In the genomic region with DNA sequence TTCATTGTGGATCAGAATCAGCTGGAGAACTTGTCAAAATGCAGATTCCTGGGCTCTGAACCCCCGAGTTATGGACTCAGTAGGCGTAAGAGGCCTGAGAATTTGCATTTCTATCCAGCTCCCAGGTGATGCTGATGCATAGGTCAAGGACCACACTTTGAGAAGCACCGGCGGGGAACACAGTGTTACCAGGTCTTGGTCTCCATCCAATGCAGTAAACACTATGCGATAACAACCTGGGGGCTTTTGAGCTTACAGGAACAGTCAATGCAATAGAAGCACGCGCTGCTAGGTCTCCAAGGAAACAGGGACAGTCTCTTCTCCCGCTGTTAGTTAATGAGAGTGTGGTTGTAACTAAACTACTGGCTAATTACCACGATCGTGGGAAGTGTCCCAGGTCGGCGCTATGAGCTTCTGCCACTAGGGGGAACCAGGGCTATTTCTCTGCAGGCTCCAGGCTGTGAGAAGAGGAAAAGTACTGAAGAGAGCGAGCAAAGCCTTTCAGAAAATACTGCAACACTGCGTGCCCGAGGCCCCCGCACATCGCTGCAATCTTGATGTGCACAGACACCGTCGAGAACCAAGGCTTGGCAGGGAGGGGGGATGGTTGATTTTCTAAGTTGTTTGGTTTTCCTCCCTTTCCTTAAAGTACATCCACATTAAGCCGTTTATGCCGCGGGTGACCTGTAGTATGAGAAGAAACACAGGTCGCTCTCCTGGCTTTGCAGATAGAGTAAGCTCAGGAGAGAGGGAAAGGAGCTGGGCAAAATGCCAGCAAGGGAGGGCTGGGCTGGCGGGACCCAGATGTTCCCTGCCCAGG, we compare ENCODE assay signal across 8 cellular contexts. TPM values are rescaled to one million over a fixed set of nuclear protein-coding genes. Genes with fewer than 3 reads are reported as not detected.
DNase-seq lines count a peak whose midpoint lies in the region; ATAC-seq and TF ChIP-seq lines count a peak whose summit lies in the region.

No MANE protein-coding gene starts in this region.

- no peaks in the 10 kb centered on the region for H3K27me3 ChIP-seq in lung (ENCODE audit: control insufficient read depth, insufficient read depth)

- H3K4me3 ChIP-seq in lung = no peak overlapping the region

- H3K9me3 Mint-ChIP-seq in activated CD4-positive, alpha-beta memory T cell treated with anti-CD3 and anti-CD28 coated beads for 36 hours = no peaks in the 10 kb centered on the region

- ATAC-seq in HG03571 (IDR thresholded peaks at IDR 0.05; ENCODE audit: unreplicated experiment) (peak; percentile 73), lung (ENCODE audit: insufficient read depth, low FRiP score) (peak; percentile 64)

- H3K27me3 Mint-ChIP-seq in activated CD4-positive, alpha-beta memory T cell treated with anti-CD3 and anti-CD28 coated beads for 36 hours = peaks cover 13% of the 10 kb centered on the region

- H3K36me3 ChIP-seq in lung (ENCODE audit: control insufficient read depth in 2 of 2, insufficient read depth in 2 of 2, low read length in 2 of 2) = no peaks in the 10 kb centered on the region

- H3K27ac Mint-ChIP-seq in activated CD4-positive, alpha-beta memory T cell treated with anti-CD3 and anti-CD28 coated beads for 36 hours = no peak overlapping the region

- H3K4me1 Mint-ChIP-seq in activated CD4-positive, alpha-beta memory T cell treated with anti-CD3 and anti-CD28 coated beads for 36 hours (ENCODE audit: low read depth) = peaks cover 8% of the 10 kb centered on the region

- H3K4me3 Mint-ChIP-seq in activated CD4-positive, alpha-beta memory T cell treated with anti-CD3 and anti-CD28 coated beads for 36 hours = peak overlapping the region; percentile 40

- DNase-seq in NCI-H1436 (lab: John Stamatoyannopoulos, UW) = peak; percentile 77
- no peak for DNase-seq in NCI-H1436 treated with DMSO at 0.1 percent for 48 hours (lab: John Stamatoyannopoulos, UW)
- peak; percentile 92 for DNase-seq in NCI-H748 (lab: John Stamatoyannopoulos, UW; ENCODE audit: unreplicated experiment)
- DNase-seq in activated CD4-positive, alpha-beta memory T cell treated with anti-CD3 and anti-CD28 coated beads for 36 hours = peak; percentile 83
- peak; percentile 87 for DNase-seq in ecto neural progenitor cell (ENCODE audit: low spot score)
- peak; percentile 75 for DNase-seq in lung (ENCODE audit: low spot score)
- peak; percentile 38 for DNase-seq in stimulated activated CD8-positive, alpha-beta memory T cell treated with anti-CD3 and anti-CD28 coated beads, Interleukin-12 subunit alpha, Interleukin-12 subunit beta, amount 100 ng/mL, for 24 hours (ENCODE audit: extremely low read depth)

- H3K36me3 Mint-ChIP-seq in activated CD4-positive, alpha-beta memory T cell treated with anti-CD3 and anti-CD28 coated beads for 36 hours = no peaks in the 10 kb centered on the region

- no peaks in the 10 kb centered on the region for H3K9me3 ChIP-seq in lung (ENCODE audit: control insufficient read depth in 2 of 2, insufficient read depth in 1 of 2, low read length in 1 of 2)

- CTCF ChIA-PET in activated CD4-positive, alpha-beta memory T cell treated with anti-CD3 and anti-CD28 coated beads for 36 hours (lab: Charles Lee) = interaction anchor here (0.6 to 5.4 kb wide), 47 partner anchors 9 to 1181 kb away, joined by 3 to 43 read pairs (median 5); a partner anchor contains a TSS

- no peak overlapping the region for H3K27ac ChIP-seq in lung (ENCODE audit: low read depth in 1 of 2, low read length in 1 of 2)

- POLR2A ChIA-PET in activated CD4-positive, alpha-beta memory T cell treated with anti-CD3 and anti-CD28 coated beads for 36 hours (lab: Charles Lee) = interaction anchor here (1.0 kb wide), 1 partner anchor 30 kb away, joined by 4 read pairs; no protein-coding TSS in a partner anchor

- intact Hi-C loops in activated CD4-positive, alpha-beta memory T cell treated with anti-CD3 and anti-CD28 coated beads for 36 hours (cut with micrococcal nuclease) = loop anchor here (1.0 to 5.0 kb wide), 2 partner anchors 55 to 146 kb away; no protein-coding TSS in a partner anchor

- 8 to 12% methylated on average over 24 of the region's 24 CpGs for WGBS in lung, 2 donors

- peak; percentile 70 for TF ChIP-seq CTCF in lung (IDR thresholded peaks at IDR 0.05; ENCODE audit: control extremely low read depth, extremely low read depth)

- H3K4me1 ChIP-seq in lung (ENCODE audit: control insufficient read depth in 2 of 2, insufficient read depth in 2 of 2, low read length in 2 of 2) = peaks cover 0 to 2% of the 10 kb centered on the region in 2 donors

RNA-seq across cellular contexts. Expression of a gene that starts 52.0 kb away (rescaled TPM):
- not detected for total RNA-seq in activated CD4-positive, alpha-beta memory T cell treated with anti-CD3 and anti-CD28 coated beads for 36 hours
- under 1 TPM in 1 of 2 donors, not detected in 1; 0.09 TPM for total RNA-seq in lung
- polyA plus RNA-seq in lung = under 1 TPM; 0.07 to 0.24 TPM
